21 cellular contexts compared by ENCODE assay signal in genomic region chr2:101895039-101895438, GRCh38.
DNase-seq lines count a peak whose midpoint lies in the region; ATAC-seq and TF ChIP-seq lines count a peak whose summit lies in the region.
"Had no signal": no experiment of that assay in that cellular context is flagged by ENCODE, and none has a peak within 500 bp of the region (broad histone marks: within the 10 kb centered on the region; RNA-seq: fewer than 3 reads in every experiment).

No MANE protein-coding gene starts in this region.

- H2BK20ac ChIP-seq in H9 (ENCODE audit: low read depth, low read length, poor library complexity, severe bottlenecking): no peak overlapping the region

- no peak overlapping the region for H4K91ac ChIP-seq in H9 (ENCODE audit: insufficient read length, low read depth, low read length)

- DNase-seq in activated naive CD4-positive, alpha-beta T cell treated with anti-CD3 and anti-CD28 coated beads for 36 hours: no peak
- no peak for DNase-seq in H9
- DNase-seq in endothelial cell (ENCODE audit: low spot score): no peak
- no peak for DNase-seq in effector memory CD8-positive, alpha-beta T cell
- no peak for DNase-seq in activated CD4-positive, alpha-beta memory T cell treated with anti-CD3 and anti-CD28 coated beads, Interleukin-2, amount 10 ng/mL, durations not matched to agents 7 days and 5 days
- DNase-seq in activated CD8-positive, alpha-beta memory T cell treated with anti-CD3 and anti-CD28 coated beads, Interleukin-2, amount 50 U/mL, for 4 hours: no peak
- DNase-seq: AML-193; BE2C; Calu3; CD4-positive, alpha-beta memory T cell; COR-L47; DMS53; DMS79 treated with DMSO at 0.1 percent for 48 hours; GF-D8; GOT3; H7 had no signal

- no peak overlapping the region for H2BK12ac ChIP-seq in H9 (ENCODE audit: insufficient read length, low read depth, low read length)

- no peak overlapping the region for H3K9ac ChIP-seq in H9 (ENCODE audit: extremely low read depth, insufficient read length, low read length)
- H3K9ac ChIP-seq: BLaER1 treated with 17β-estradiol and CSF1 and Interleukin-3, amounts not matched to agents 10 nM and 100 nM had no signal

- H2AK5ac ChIP-seq in H9 (ENCODE audit: insufficient read length, low read length): no peak overlapping the region

- H4K20me1 ChIP-seq in H9 (ENCODE audit: control insufficient read depth, insufficient read depth, insufficient read length): no peaks in the 10 kb centered on the region

- H3K56ac ChIP-seq in H9 (ENCODE audit: insufficient read length, low read depth, low read length): no peak overlapping the region

- H3K79me1 ChIP-seq in H9 (ENCODE audit: insufficient read depth, low read depth, low read length, poor library complexity, severe bottlenecking): no peaks in the 10 kb centered on the region

- no peak overlapping the region for H3K23ac ChIP-seq in H9 (ENCODE audit: insufficient read length, low read depth, low read length)

- H3K27me3 ChIP-seq in H9 (ENCODE audit: insufficient read depth, low read length): no peaks in the 10 kb centered on the region
- H3K27me3 ChIP-seq: BE2C; BLaER1 treated with 17β-estradiol and CSF1 and Interleukin-3, amounts not matched to agents 10 nM and 100 nM had no signal

- H4K5ac ChIP-seq in H9 (ENCODE audit: insufficient read length, low read depth, low read length): no peak overlapping the region

- TF ChIP-seq CTCF in H9 (conservative IDR thresholded peaks at IDR 0.05): no peak
- no peak for TF ChIP-seq CTCF in VCaP (conservative IDR thresholded peaks at IDR 0.05)
- no peak for TF ChIP-seq CTCF in endothelial cell (IDR thresholded peaks at IDR 0.05; ENCODE audit: unreplicated experiment)

- intact Hi-C loops in activated naive CD4-positive, alpha-beta T cell treated with anti-CD3 and anti-CD28 coated beads for 36 hours (cut with micrococcal nuclease): no loop called here

- H3K36me3 Mint-ChIP-seq in activated naive CD4-positive, alpha-beta T cell treated with anti-CD3 and anti-CD28 coated beads, Interleukin-2, amount 50 U/mL, for 24 hours: peaks cover 19% of the 10 kb centered on the region
- peaks cover 43% of the 10 kb centered on the region for H3K36me3 Mint-ChIP-seq in activated naive CD4-positive, alpha-beta T cell treated with anti-CD3 and anti-CD28 coated beads for 36 hours (ENCODE audit: low read depth)
- H3K36me3 Mint-ChIP-seq in H9 (ENCODE audit: insufficient read depth in 1 of 3, low read depth in 3 of 3) (peaks cover 30 to 46% (median 37%) of the 10 kb centered on the region in 3 experiments), endothelial cell (ENCODE audit: low read depth, unreplicated experiment) (peaks cover 63% of the 10 kb centered on the region)
- H3K36me3 Mint-ChIP-seq in effector memory CD8-positive, alpha-beta T cell (ENCODE audit: insufficient read depth): peaks cover 40% of the 10 kb centered on the region
- peaks cover 48% of the 10 kb centered on the region for H3K36me3 Mint-ChIP-seq in activated CD4-positive, alpha-beta memory T cell treated with anti-CD3 and anti-CD28 coated beads, Interleukin-2, amount 10 ng/mL, durations not matched to agents 7 days and 5 days (ENCODE audit: low read depth)

- H2BK15ac ChIP-seq in H9 (ENCODE audit: low read depth, low read length): no peak overlapping the region

- no peak overlapping the region for H3K4ac ChIP-seq in H9 (ENCODE audit: low read depth, low read length)

- no peaks in the 10 kb centered on the region for H3K9me3 Mint-ChIP-seq in activated naive CD4-positive, alpha-beta T cell treated with anti-CD3 and anti-CD28 coated beads, Interleukin-2, amount 50 U/mL, for 24 hours
- H3K9me3 Mint-ChIP-seq in activated naive CD4-positive, alpha-beta T cell treated with anti-CD3 and anti-CD28 coated beads for 36 hours: peaks cover 6% of the 10 kb centered on the region
- H3K9me3 Mint-ChIP-seq in H9 (peaks cover 0 to 1% of the 10 kb centered on the region in 2 experiments; a peak in 2 of 5 replicates), endothelial cell (ENCODE audit: unreplicated experiment) (no peaks in the 10 kb centered on the region)
- H3K9me3 Mint-ChIP-seq in effector memory CD8-positive, alpha-beta T cell: peaks cover 0 to 2% of the 10 kb centered on the region in 2 donors
- H3K9me3 Mint-ChIP-seq in activated CD4-positive, alpha-beta memory T cell treated with anti-CD3 and anti-CD28 coated beads, Interleukin-2, amount 10 ng/mL, durations not matched to agents 7 days and 5 days: no peaks in the 10 kb centered on the region
- H3K9me3 Mint-ChIP-seq: CD4-positive, alpha-beta memory T cell had no signal

- POLR2A ChIA-PET in activated CD4-positive, alpha-beta memory T cell treated with anti-CD3 and anti-CD28 coated beads, Interleukin-2, amount 10 ng/mL, durations not matched to agents 7 days and 5 days (lab: Charles Lee): interaction anchor here (1.5 kb wide), 1 partner anchor 11 kb away, joined by 4 read pairs; no protein-coding TSS in a partner anchor

- WGBS in H9 (ENCODE audit: extremely low coverage, insufficient read length, low lambda C conversion rate): no CpG with 5 or more reads among the region's 7 CpGs

- H3T11ph ChIP-seq in H9 (ENCODE audit: low read length): no peak overlapping the region

- no peak overlapping the region for H2BK120ac ChIP-seq in H9 (ENCODE audit: low read depth, low read length, poor library complexity, severe bottlenecking)

- H3K23me2 ChIP-seq in H9 (ENCODE audit: insufficient read length, low read depth, low read length, poor library complexity, severe bottlenecking): no peaks in the 10 kb centered on the region

- H3K27ac Mint-ChIP-seq in activated naive CD4-positive, alpha-beta T cell treated with anti-CD3 and anti-CD28 coated beads, Interleukin-2, amount 50 U/mL, for 24 hours: peak overlapping the region; percentile 12
- no peak overlapping the region for H3K27ac Mint-ChIP-seq in activated naive CD4-positive, alpha-beta T cell treated with anti-CD3 and anti-CD28 coated beads for 36 hours
- peak overlapping the region in 2 of 3 experiments; percentile 61 to 82; a peak in 1 of 7 replicates for H3K27ac Mint-ChIP-seq in H9
- H3K27ac Mint-ChIP-seq in endothelial cell (ENCODE audit: unreplicated experiment): no peak overlapping the region
- no peak overlapping the region for H3K27ac Mint-ChIP-seq in effector memory CD8-positive, alpha-beta T cell
- no peak overlapping the region for H3K27ac Mint-ChIP-seq in activated CD4-positive, alpha-beta memory T cell treated with anti-CD3 and anti-CD28 coated beads, Interleukin-2, amount 10 ng/mL, durations not matched to agents 7 days and 5 days

- H3K4me3 Mint-ChIP-seq in activated naive CD4-positive, alpha-beta T cell treated with anti-CD3 and anti-CD28 coated beads, Interleukin-2, amount 50 U/mL, for 24 hours: no peak overlapping the region
- H3K4me3 Mint-ChIP-seq in activated naive CD4-positive, alpha-beta T cell treated with anti-CD3 and anti-CD28 coated beads for 36 hours: no peak overlapping the region
- H3K4me3 Mint-ChIP-seq in H9: no peak overlapping the region; a peak in 2 of 5 replicates
- peak overlapping the region; percentile 51 for H3K4me3 Mint-ChIP-seq in endothelial cell (ENCODE audit: unreplicated experiment)
- no peak overlapping the region for H3K4me3 Mint-ChIP-seq in effector memory CD8-positive, alpha-beta T cell
- no peak overlapping the region for H3K4me3 Mint-ChIP-seq in activated CD4-positive, alpha-beta memory T cell treated with anti-CD3 and anti-CD28 coated beads, Interleukin-2, amount 10 ng/mL, durations not matched to agents 7 days and 5 days

- H4K8ac ChIP-seq in H9 (replicated peaks; ENCODE audit: insufficient read length, low read depth, low read length): no peak overlapping the region

- H3K79me2 ChIP-seq in H9 (ENCODE audit: insufficient read depth, low read length): no peaks in the 10 kb centered on the region

- CTCF ChIA-PET in activated naive CD4-positive, alpha-beta T cell treated with anti-CD3 and anti-CD28 coated beads for 36 hours (lab: Charles Lee): interaction anchor here (5.2 kb wide), 1 partner anchor 11 kb away, joined by 24 read pairs; no protein-coding TSS in a partner anchor
- CTCF ChIA-PET in activated CD4-positive, alpha-beta memory T cell treated with anti-CD3 and anti-CD28 coated beads, Interleukin-2, amount 10 ng/mL, durations not matched to agents 7 days and 5 days (lab: Charles Lee): interaction anchor here (1.1 kb wide), 1 partner anchor 11 kb away, joined by 4 read pairs; no protein-coding TSS in a partner anchor

- H3K4me2 ChIP-seq in H9 (ENCODE audit: insufficient read depth, insufficient read length, low read length): no peak overlapping the region
- H3K4me2 ChIP-seq: BLaER1 treated with 17β-estradiol and CSF1 and Interleukin-3, amounts not matched to agents 10 nM and 100 nM had no signal

- peaks cover 9% of the 10 kb centered on the region; the same call in 1 of the 2 replicates for H3K4me1 ChIP-seq in H9 (ENCODE audit: insufficient read depth, low read length)
- H3K4me1 ChIP-seq: BE2C; BLaER1 treated with 17β-estradiol and CSF1 and Interleukin-3, amounts not matched to agents 10 nM and 100 nM had no signal

- peaks cover 9% of the 10 kb centered on the region for H3K4me1 Mint-ChIP-seq in activated naive CD4-positive, alpha-beta T cell treated with anti-CD3 and anti-CD28 coated beads, Interleukin-2, amount 50 U/mL, for 24 hours
- peaks cover 27% of the 10 kb centered on the region for H3K4me1 Mint-ChIP-seq in activated naive CD4-positive, alpha-beta T cell treated with anti-CD3 and anti-CD28 coated beads for 36 hours (ENCODE audit: low read depth)
- H3K4me1 Mint-ChIP-seq in H9 (peaks cover 32 to 45% of the 10 kb centered on the region in 2 experiments), endothelial cell (ENCODE audit: unreplicated experiment) (peaks cover 34% of the 10 kb centered on the region)
- H3K4me1 Mint-ChIP-seq in effector memory CD8-positive, alpha-beta T cell (ENCODE audit: low read depth in 2 of 2): peaks cover 2 to 5% of the 10 kb centered on the region in 2 donors
- H3K4me1 Mint-ChIP-seq in activated CD4-positive, alpha-beta memory T cell treated with anti-CD3 and anti-CD28 coated beads, Interleukin-2, amount 10 ng/mL, durations not matched to agents 7 days and 5 days: peaks cover 4% of the 10 kb centered on the region

- H3K14ac ChIP-seq in H9 (ENCODE audit: insufficient read depth, low read length): no peak overlapping the region

- ATAC-seq in effector memory CD8-positive, alpha-beta T cell (replicated peaks): no peak
- ATAC-seq: HCT116 had no signal

- no peak overlapping the region for H2BK5ac ChIP-seq in H9 (ENCODE audit: insufficient read length, low read length)

- H3K9me3 ChIP-seq in H9 (ENCODE audit: control insufficient read depth, low read depth, low read length): no peaks in the 10 kb centered on the region
- H3K9me3 ChIP-seq: BE2C had no signal

- no peak overlapping the region for H2AFZ ChIP-seq in H9 (ENCODE audit: low read length)

- H3K27ac ChIP-seq in H9 (ENCODE audit: insufficient read length, low read depth, low read length) (no peak overlapping the region), VCaP (peak overlapping the region; percentile 59)
- H3K27ac ChIP-seq: 22Rv1; BLaER1 treated with 17β-estradiol and CSF1 and Interleukin-3, amounts not matched to agents 10 nM and 100 nM had no signal

- no peak overlapping the region for H3K18ac ChIP-seq in H9 (ENCODE audit: insufficient read length, low read depth, low read length)

- no peaks in the 10 kb centered on the region for H3K27me3 Mint-ChIP-seq in activated naive CD4-positive, alpha-beta T cell treated with anti-CD3 and anti-CD28 coated beads, Interleukin-2, amount 50 U/mL, for 24 hours
- no peaks in the 10 kb centered on the region for H3K27me3 Mint-ChIP-seq in activated naive CD4-positive, alpha-beta T cell treated with anti-CD3 and anti-CD28 coated beads for 36 hours (ENCODE audit: low read depth)
- H3K27me3 Mint-ChIP-seq in H9 (ENCODE audit: low read depth): no peaks in the 10 kb centered on the region
- H3K27me3 Mint-ChIP-seq in endothelial cell (ENCODE audit: unreplicated experiment): peaks cover 17% of the 10 kb centered on the region
- H3K27me3 Mint-ChIP-seq in effector memory CD8-positive, alpha-beta T cell: no peaks in the 10 kb centered on the region
- no peaks in the 10 kb centered on the region for H3K27me3 Mint-ChIP-seq in activated CD4-positive, alpha-beta memory T cell treated with anti-CD3 and anti-CD28 coated beads, Interleukin-2, amount 10 ng/mL, durations not matched to agents 7 days and 5 days
- H3K27me3 Mint-ChIP-seq: CD4-positive, alpha-beta memory T cell had no signal

Comparison
In these comparisons a context has a peak if more than half of its experiments do, and no peak if none do; other contexts are left out.
1. H3K27ac Mint-ChIP-seq: peak in activated naive CD4-positive, alpha-beta T cell treated with anti-CD3 and anti-CD28 coated beads, Interleukin-2, amount 50 U/mL, for 24 hours (single experiment) and H9 (2 of 3); none in activated naive CD4-positive, alpha-beta T cell treated with anti-CD3 and anti-CD28 coated beads for 36 hours (single experiment), endothelial cell (single experiment), effector memory CD8-positive, alpha-beta T cell (0 of 2) and activated CD4-positive, alpha-beta memory T cell treated with anti-CD3 and anti-CD28 coated beads, Interleukin-2, amount 10 ng/mL, durations not matched to agents 7 days and 5 days (single experiment).